Comparison of ENCODE assay signal across 1 cellular context in the genomic region with DNA sequence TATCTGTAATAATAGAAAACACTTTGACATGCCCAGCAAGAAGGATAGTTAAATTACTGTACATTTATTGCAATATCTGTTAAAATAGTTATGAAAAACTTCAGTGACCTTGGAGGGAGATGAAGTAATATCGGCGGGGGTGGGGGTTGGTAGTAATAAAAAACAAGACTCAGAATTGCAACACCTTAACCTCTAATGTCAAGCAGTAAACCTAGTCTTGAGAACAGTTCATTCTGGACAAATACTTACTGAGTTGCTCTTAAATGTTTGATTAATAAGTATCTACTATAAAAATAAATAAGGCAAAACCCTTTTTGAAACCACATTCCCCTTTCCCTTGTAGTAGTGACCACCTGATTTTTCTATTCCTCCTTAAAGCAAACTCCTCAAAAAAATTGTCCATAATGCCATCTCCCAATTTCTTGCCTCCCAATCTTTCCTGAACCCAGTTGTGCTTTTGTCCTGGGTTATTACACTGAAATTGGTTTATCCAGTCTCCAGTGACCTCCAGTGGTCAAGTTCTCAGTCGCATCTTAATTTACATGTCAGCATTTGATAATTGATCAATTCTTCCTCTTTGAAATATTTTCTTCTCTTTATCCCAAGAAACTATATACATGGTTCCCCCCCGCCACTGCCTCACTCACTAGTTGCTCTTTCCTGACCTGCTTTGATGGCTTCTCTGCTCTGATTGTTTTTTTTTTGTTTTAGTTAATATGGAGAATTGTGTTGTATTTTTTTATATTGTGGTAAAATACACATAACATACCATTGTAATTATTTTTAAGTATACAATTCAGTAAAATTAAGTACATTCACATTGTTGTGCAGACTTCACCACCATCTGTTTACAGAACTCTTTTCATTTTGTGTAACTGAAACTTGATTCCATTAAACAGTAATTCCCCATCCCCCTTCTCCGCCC.
TF ChIP-seq lines count a peak whose summit lies in the region.

No MANE protein-coding gene starts in this region.

TF ChIP-seq in IMR-90, 13 proteins besides CTCF, POLR2A, EP300 and RAD21:
- TF ChIP-seq CEBPB (IDR thresholded peaks at IDR 0.05; ENCODE audit: low read depth, low read length) (0 out of 2 replicates have a peak, but pooled peaks have one; percentile 40), RCOR1 (IDR thresholded peaks at IDR 0.05; ENCODE audit: insufficient replicate concordance, low read length) (no peak), SMC3 (IDR thresholded peaks at IDR 0.05; ENCODE audit: low read depth, low read length) (peak; percentile 93)
- TF ChIP-seq, protein P1, sequence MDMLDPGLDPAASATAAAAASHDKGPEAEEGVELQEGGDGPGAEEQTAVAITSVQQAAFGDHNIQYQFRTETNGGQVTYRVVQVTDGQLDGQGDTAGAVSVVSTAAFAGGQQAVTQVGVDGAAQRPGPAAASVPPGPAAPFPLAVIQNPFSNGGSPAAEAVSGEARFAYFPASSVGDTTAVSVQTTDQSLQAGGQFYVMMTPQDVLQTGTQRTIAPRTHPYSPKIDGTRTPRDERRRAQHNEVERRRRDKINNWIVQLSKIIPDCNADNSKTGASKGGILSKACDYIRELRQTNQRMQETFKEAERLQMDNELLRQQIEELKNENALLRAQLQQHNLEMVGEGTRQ (IDR thresholded peaks at IDR 0.05; ENCODE audit: low read depth, low read length), result no peak
